ENCODE assay signal across 10 cellular contexts in the genomic region with DNA sequence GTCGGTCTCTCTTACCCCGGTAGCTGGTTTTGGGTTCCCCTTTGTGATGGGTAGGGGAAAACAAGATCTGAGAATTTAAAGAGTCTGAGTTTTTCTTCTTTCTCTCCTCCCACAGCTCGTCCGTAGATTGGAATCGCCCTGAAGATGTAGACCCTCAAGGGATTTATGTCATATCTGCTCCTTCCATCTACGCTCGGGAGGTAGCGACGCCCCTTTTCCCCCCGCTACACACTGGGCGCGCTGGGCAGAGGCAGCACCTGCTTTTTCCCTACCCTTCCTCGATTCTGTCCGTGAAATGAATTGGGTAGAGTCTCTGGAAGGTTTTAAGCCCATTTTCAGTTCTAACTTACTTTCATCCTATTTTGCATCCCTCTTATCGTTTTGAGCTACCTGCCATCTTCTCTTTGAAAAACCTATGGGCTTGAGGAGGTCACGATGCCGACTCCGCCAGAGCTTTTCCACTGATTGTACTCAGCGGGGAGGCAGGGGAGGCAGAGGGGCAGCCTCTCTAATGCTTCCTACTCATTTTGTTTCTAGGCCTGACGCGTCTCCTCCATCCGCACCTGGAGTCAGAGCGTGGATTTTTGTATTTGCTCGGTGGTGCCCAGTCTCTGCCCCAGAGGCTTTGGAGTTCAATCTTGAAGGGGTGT. TPM values are rescaled to one million over a fixed set of nuclear protein-coding genes. Genes with fewer than 3 reads are reported as not detected.
DNase-seq lines count a peak whose midpoint lies in the region; ATAC-seq, FAIRE-seq and TF ChIP-seq lines count a peak whose summit lies in the region.
"Had no signal": no experiment of that assay in that cellular context is flagged by ENCODE, and none has a peak within 500 bp of the region (broad histone marks: within the 10 kb centered on the region; RNA-seq: fewer than 3 reads in every experiment).

No MANE protein-coding gene starts in this region.

- H3K9me3 ChIP-seq in CD4-positive, alpha-beta memory T cell (ENCODE audit: control insufficient read depth in 1 of 2, low read length in 2 of 2), result no peaks in the 10 kb centered on the region
- H3K9me3 ChIP-seq in naive thymus-derived CD4-positive, alpha-beta T cell (ENCODE audit: control insufficient read depth in 2 of 3, low read length in 3 of 3), result no peaks in the 10 kb centered on the region
- H3K9me3 ChIP-seq in ovary, result no peaks in the 10 kb centered on the region

- H3K27me3 ChIP-seq in CD4-positive, alpha-beta memory T cell (ENCODE audit: insufficient read depth, low read length), result peaks cover 11% of the 10 kb centered on the region
- H3K27me3 ChIP-seq in bronchial epithelial cell (ENCODE audit: control insufficient read depth, insufficient read depth, low read length) (no peaks in the 10 kb centered on the region), ovary (no peaks in the 10 kb centered on the region)
- peaks cover 0 to 7% of the 10 kb centered on the region in 2 donors for H3K27me3 ChIP-seq in naive thymus-derived CD4-positive, alpha-beta T cell (ENCODE audit: control insufficient read depth in 2 of 2, insufficient read depth in 2 of 2, low read length in 2 of 2)

- no peaks in the 10 kb centered on the region for H3K36me3 Mint-ChIP-seq in CD4-positive, alpha-beta memory T cell
- H3K36me3 Mint-ChIP-seq in naive thymus-derived CD4-positive, alpha-beta T cell, result no peaks in the 10 kb centered on the region

- H3K27me3 Mint-ChIP-seq in CD4-positive, alpha-beta memory T cell, result peaks cover 28 to 51% of the 10 kb centered on the region in 2 donors
- peaks cover 33 to 58% (median 50%) of the 10 kb centered on the region in 5 donors for H3K27me3 Mint-ChIP-seq in naive thymus-derived CD4-positive, alpha-beta T cell

- peaks cover 15% of the 10 kb centered on the region for H3K4me1 ChIP-seq in CD4-positive, alpha-beta memory T cell (ENCODE audit: insufficient read depth, low read length)
- peaks cover 4% of the 10 kb centered on the region in 2 donors for H3K4me1 ChIP-seq in naive thymus-derived CD4-positive, alpha-beta T cell (ENCODE audit: control insufficient read depth in 2 of 2, insufficient read depth in 2 of 2, low read length in 2 of 2)
- H3K4me1 ChIP-seq in ovary (ENCODE audit: insufficient read depth), result peaks cover 9% of the 10 kb centered on the region

- H3K4me3 Mint-ChIP-seq in CD4-positive, alpha-beta memory T cell, result peak overlapping the region; percentile 60 to 86 (median 81)
- H3K4me3 Mint-ChIP-seq in naive thymus-derived CD4-positive, alpha-beta T cell, result peak overlapping the region; percentile 70 to 83 (median 78)

- H3K27ac ChIP-seq in CD4-positive, alpha-beta memory T cell (ENCODE audit: low read depth, low read length), result no peak overlapping the region
- no peak overlapping the region for H3K27ac ChIP-seq in naive thymus-derived CD4-positive, alpha-beta T cell (ENCODE audit: low read depth, low read length)
- no peak overlapping the region for H3K27ac ChIP-seq in ovary

- TF ChIP-seq CTCF in bronchial epithelial cell (IDR thresholded peaks at IDR 0.05; ENCODE audit: insufficient read depth, low read length, severe bottlenecking) (no peak), ovary (IDR thresholded peaks at IDR 0.05) (no peak)

- CTCF ChIA-PET in CD4-positive, alpha-beta memory T cell (lab: Charles Lee; ENCODE audit: partially characterized antibody), result interaction anchor here (2.1 to 2.5 kb wide), 2 partner anchors 25 to 68 kb away, joined by 7 to 12 read pairs; partner anchors contain the start of gene EID2B
- CTCF ChIA-PET in naive thymus-derived CD4-positive, alpha-beta T cell (lab: Charles Lee), result interaction anchor here (1.1 kb wide), 1 partner anchor 58 kb away, joined by 3 read pairs; no protein-coding TSS in a partner anchor

- peak overlapping the region in 1 of 7 donors; percentile 35 for H3K27ac Mint-ChIP-seq in CD4-positive, alpha-beta memory T cell
- peak overlapping the region in 1 of 9 donors; percentile 13 for H3K27ac Mint-ChIP-seq in naive thymus-derived CD4-positive, alpha-beta T cell

- WGBS in ovary, 3 donors, result 30 to 35% (median 33%) methylated on average over 24 of the region's 24 CpGs

- no peak for TF ChIP-seq EP300 in ovary (IDR thresholded peaks at IDR 0.05)

- intact Hi-C loops in CD4-positive, alpha-beta memory T cell (cut with micrococcal nuclease), result no loop called here
- intact Hi-C loops in naive thymus-derived CD4-positive, alpha-beta T cell (cut with micrococcal nuclease), result no loop called here
- intact Hi-C loops in ovary (cut with DNase I), result no loop called here

- H3K9me3 Mint-ChIP-seq in CD4-positive, alpha-beta memory T cell, result peaks cover 0 to 2% (median 0%) of the 10 kb centered on the region in 8 donors
- H3K9me3 Mint-ChIP-seq in naive thymus-derived CD4-positive, alpha-beta T cell, result peaks cover 0 to 6% (median 0%) of the 10 kb centered on the region in 11 donors

- POLR2A ChIA-PET in CD4-positive, alpha-beta memory T cell (lab: Charles Lee; ENCODE audit: partially characterized antibody), result interaction anchor here (1.1 kb wide), 1 partner anchor 62 kb away, joined by 4 read pairs; the partner anchor contains the start of gene SUPT5H
- POLR2A ChIA-PET in naive thymus-derived CD4-positive, alpha-beta T cell (lab: Charles Lee), result interaction anchor here (1.1 kb wide), 1 partner anchor 29 kb away, joined by 3 read pairs; no protein-coding TSS in a partner anchor

- H3K4me1 Mint-ChIP-seq in CD4-positive, alpha-beta memory T cell, result peaks cover 9 to 38% (median 21%) of the 10 kb centered on the region in 4 donors
- H3K4me1 Mint-ChIP-seq in naive thymus-derived CD4-positive, alpha-beta T cell, result peaks cover 14 to 28% (median 21%) of the 10 kb centered on the region in 7 donors

- no peak for FAIRE-seq in bronchial epithelial cell (lab: Jason Lieb, UNC)

- DNase-seq in CD4-positive, alpha-beta memory T cell, result no peak
- DNase-seq in NCI-H146 (lab: John Stamatoyannopoulos, UW) (peak; percentile 64), bronchial epithelial cell (ENCODE audit: low read depth) (no peak), AG08396 (ENCODE audit: low spot score) (no peak), NCI-H1048 (lab: John Stamatoyannopoulos, UW) (no peak), ovary (no peak)
- no peak for DNase-seq in naive thymus-derived CD4-positive, alpha-beta T cell
- DNase-seq: effector CD4-positive, alpha-beta T cell had no signal

- no peak for TF ChIP-seq POLR2A in ovary (IDR thresholded peaks at IDR 0.05)

- peak overlapping the region in 1 of 2 donors; percentile 32 for H3K4me3 ChIP-seq in CD4-positive, alpha-beta memory T cell (ENCODE audit: low read length in 2 of 2)
- H3K4me3 ChIP-seq in bronchial epithelial cell (ENCODE audit: low read depth, low read length) (peak overlapping the region; percentile 40), ovary (no peak overlapping the region)
- H3K4me3 ChIP-seq in naive thymus-derived CD4-positive, alpha-beta T cell (ENCODE audit: low read length), result peak overlapping the region; percentile 52

- H3K36me3 ChIP-seq in CD4-positive, alpha-beta memory T cell (ENCODE audit: insufficient read depth, low read length), result no peaks in the 10 kb centered on the region
- H3K36me3 ChIP-seq in bronchial epithelial cell (ENCODE audit: control insufficient read depth, insufficient read depth, low read length), result no peaks in the 10 kb centered on the region
- no peaks in the 10 kb centered on the region for H3K36me3 ChIP-seq in naive thymus-derived CD4-positive, alpha-beta T cell (ENCODE audit: control insufficient read depth in 2 of 3, insufficient read depth in 3 of 3, low read length in 3 of 3)
- no peaks in the 10 kb centered on the region for H3K36me3 ChIP-seq in ovary

- ATAC-seq in naive thymus-derived CD4-positive, alpha-beta T cell, result no peak
- no peak for ATAC-seq in GM21723 (IDR thresholded peaks at IDR 0.05; ENCODE audit: unreplicated experiment)

RNA-seq across cellular contexts. Expression of gene SELENOV, which starts 7.1 kb away (rescaled TPM):
- not detected for total RNA-seq in CD4-positive, alpha-beta memory T cell
- not detected for polyA plus RNA-seq in CD4-positive, alpha-beta memory T cell
- not detected in 2 replicates for total RNA-seq in bronchial epithelial cell
- total RNA-seq in naive thymus-derived CD4-positive, alpha-beta T cell, result not detected
- not detected for polyA plus RNA-seq in naive thymus-derived CD4-positive, alpha-beta T cell
- under 1 TPM in 1 of 7 donors, not detected in 6; 0.27 TPM for total RNA-seq in ovary
- polyA plus RNA-seq in ovary, result under 1 TPM in 1 of 2 donors, not detected in 1; 0.39 TPM
- total RNA-seq: T-helper 1 cell treated with Interleukin-12 subunit alpha and Interleukin-12 subunit beta and Interleukin-4 antibody, amounts not matched to agents 30 ng/mL and 1 ng/mL, for 36 hours had no signal

RNA-seq across cellular contexts. Expression of gene DLL3, which starts 9.1 kb away (rescaled TPM):
- under 1 TPM in 1 of 2 experiments, not detected in 1; 0.14 TPM for total RNA-seq in CD4-positive, alpha-beta memory T cell
- under 1 TPM; 0.16 to 0.19 TPM for polyA plus RNA-seq in CD4-positive, alpha-beta memory T cell
- total RNA-seq in bronchial epithelial cell, result 0.26 TPM in 1 of 2 replicates, not detected in the other
- total RNA-seq in naive thymus-derived CD4-positive, alpha-beta T cell, result under 1 TPM in 2 of 5 experiments, not detected in 3; 0.15 to 0.22 TPM
- under 1 TPM; 0.08 to 0.12 TPM for polyA plus RNA-seq in naive thymus-derived CD4-positive, alpha-beta T cell
- total RNA-seq in ovary, result under 1 TPM in 3 of 7 donors, not detected in 4; 0.10 to 0.33 (median 0.24) TPM
- polyA plus RNA-seq in ovary, result under 1 TPM; 0.10 to 0.22 TPM

RNA-seq across cellular contexts. Expression of gene EID2B, which starts 24.8 kb away (rescaled TPM):
- 1 to 10 TPM; 7.7 to 8.8 TPM for total RNA-seq in CD4-positive, alpha-beta memory T cell
- polyA plus RNA-seq in CD4-positive, alpha-beta memory T cell, result 1 to 10 TPM; 6.1 to 7.8 TPM
- total RNA-seq in bronchial epithelial cell (0.79 and 1.7 TPM in 2 replicates), ovary (1 to 10 TPM; 3.1 to 7.0 (median 6.2) TPM)
- 1 to 10 TPM; 4.4 to 8.5 (median 6.2) TPM for total RNA-seq in naive thymus-derived CD4-positive, alpha-beta T cell
- polyA plus RNA-seq in naive thymus-derived CD4-positive, alpha-beta T cell, result 1 to 10 TPM; 6.3 to 6.4 TPM
- 1 to 10 TPM; 2.3 to 7.5 TPM for polyA plus RNA-seq in ovary

RNA-seq across cellular contexts. Expression of gene TIMM50, which starts 27.2 kb away (rescaled TPM):
- 10 to 100 TPM; 47.2 to 49.6 TPM for total RNA-seq in CD4-positive, alpha-beta memory T cell
- 10 to 100 TPM; 39.1 to 50.4 TPM for polyA plus RNA-seq in CD4-positive, alpha-beta memory T cell
- total RNA-seq in bronchial epithelial cell, result 84.2 and 99.5 TPM in 2 replicates
- total RNA-seq in naive thymus-derived CD4-positive, alpha-beta T cell, result 10 to 100 TPM; 43.5 to 70.0 (median 50.0) TPM
- polyA plus RNA-seq in naive thymus-derived CD4-positive, alpha-beta T cell, result 10 to 100 TPM; 43.8 to 50.8 TPM
- 10 to 100 TPM; 31.5 to 59.9 (median 51.4) TPM for total RNA-seq in ovary
- polyA plus RNA-seq in ovary, result 10 to 100 TPM; 41.2 to 48.3 TPM

RNA-seq across cellular contexts. Expression of gene EID2, which starts 32.1 kb away (rescaled TPM):
- 10 to 100 TPM; 22.0 to 22.8 TPM for total RNA-seq in CD4-positive, alpha-beta memory T cell
- 10 to 100 TPM; 22.1 to 34.9 TPM for polyA plus RNA-seq in CD4-positive, alpha-beta memory T cell
- total RNA-seq in bronchial epithelial cell, result 6.8 and 8.1 TPM in 2 replicates
- 10 to 100 TPM; 12.2 to 29.1 (median 16.1) TPM for total RNA-seq in naive thymus-derived CD4-positive, alpha-beta T cell
- polyA plus RNA-seq in naive thymus-derived CD4-positive, alpha-beta T cell, result 10 to 100 TPM; 19.7 to 43.0 TPM
- total RNA-seq in ovary, result 10 to 100 TPM in 5 of 7 donors, 1 to 10 TPM in 2; 6.9 to 17.0 (median 13.1) TPM
- 10 to 100 TPM; 10.5 to 13.5 TPM for polyA plus RNA-seq in ovary
